15 cellular contexts compared by ENCODE assay signal in genomic region chr14:22003471-22003870, GRCh38.
DNase-seq lines count a peak whose midpoint lies in the region; ATAC-seq and TF ChIP-seq lines count a peak whose summit lies in the region.
"Had no signal": no experiment of that assay in that cellular context is flagged by ENCODE, and none has a peak within 500 bp of the region (broad histone marks: within the 10 kb centered on the region; RNA-seq: fewer than 3 reads in every experiment).

No MANE protein-coding gene starts in this region.

- peak overlapping the region; percentile 17 for H3K4me3 ChIP-seq in CD8-positive, alpha-beta T cell (ENCODE audit: low read depth, low read length)
- H3K4me3 ChIP-seq: heart left ventricle, lower lobe of right lung, spleen, stomach had no signal

- no peak for TF ChIP-seq CTCF in CD8-positive, alpha-beta T cell (IDR thresholded peaks at IDR 0.05)

- H3K27ac Mint-ChIP-seq in activated CD4-positive, alpha-beta T cell treated with anti-CD3 and anti-CD28 coated beads for 36 hours, result peak overlapping the region; percentile 83
- peak overlapping the region; percentile 93 for H3K27ac Mint-ChIP-seq in CD8-positive, alpha-beta T cell
- peak overlapping the region; percentile 76 for H3K27ac Mint-ChIP-seq in activated CD8-positive, alpha-beta T cell treated with anti-CD3 and anti-CD28 coated beads, Interleukin-2, amount 10 ng/mL, durations not matched to agents 7 days and 5 days
- peak overlapping the region; percentile 85 to 90 for H3K27ac Mint-ChIP-seq in effector memory CD8-positive, alpha-beta T cell

- CTCF ChIA-PET in activated CD4-positive, alpha-beta T cell treated with anti-CD3 and anti-CD28 coated beads for 36 hours (lab: Charles Lee), result interaction anchor here (0.8 to 3.0 kb wide), 16 partner anchors 11 to 548 kb away, joined by 3 to 21 read pairs (median 5); no protein-coding TSS in a partner anchor
- CTCF ChIA-PET in CD8-positive, alpha-beta T cell (lab: Charles Lee), result interaction anchor here (0.7 to 2.7 kb wide), 13 partner anchors 8 to 567 kb away, joined by 3 to 25 read pairs (median 4); no protein-coding TSS in a partner anchor
- CTCF ChIA-PET in activated CD8-positive, alpha-beta T cell treated with anti-CD3 and anti-CD28 coated beads, Interleukin-2, amount 10 ng/mL, durations not matched to agents 7 days and 5 days (lab: Charles Lee), result interaction anchor here (0.7 to 3.4 kb wide), 27 partner anchors 8 to 566 kb away, joined by 3 to 28 read pairs (median 5); no protein-coding TSS in a partner anchor

- POLR2A ChIA-PET in activated CD4-positive, alpha-beta T cell treated with anti-CD3 and anti-CD28 coated beads for 36 hours (lab: Charles Lee), result interaction anchor here (1.3 kb wide), 1 partner anchor 67 kb away, joined by 4 read pairs; no protein-coding TSS in a partner anchor
- POLR2A ChIA-PET in CD8-positive, alpha-beta T cell (lab: Charles Lee), result interaction anchor here (1.0 to 1.4 kb wide), 5 partner anchors 13 to 553 kb away, joined by 3 to 4 read pairs (median 3); no protein-coding TSS in a partner anchor
- POLR2A ChIA-PET in activated CD8-positive, alpha-beta T cell treated with anti-CD3 and anti-CD28 coated beads, Interleukin-2, amount 10 ng/mL, durations not matched to agents 7 days and 5 days (lab: Charles Lee), result interaction anchor here (0.6 to 1.9 kb wide), 5 partner anchors 497 to 566 kb away, joined by 3 to 4 read pairs (median 3); no protein-coding TSS in a partner anchor

- intact Hi-C loops in activated CD4-positive, alpha-beta T cell treated with anti-CD3 and anti-CD28 coated beads for 36 hours (cut with DNase I, micrococcal nuclease), result loop anchor here (2.0 to 5.0 kb wide), 4 partner anchors 25 to 503 kb away; no protein-coding TSS in a partner anchor
- intact Hi-C loops in CD8-positive, alpha-beta T cell (cut with DNase I, micrococcal nuclease), result loop anchor here (1.0 to 10.0 kb wide), 7 partner anchors 37 to 554 kb away; no protein-coding TSS in a partner anchor

- peaks cover 29% of the 10 kb centered on the region for H3K4me1 Mint-ChIP-seq in activated CD4-positive, alpha-beta T cell treated with anti-CD3 and anti-CD28 coated beads for 36 hours
- H3K4me1 Mint-ChIP-seq in CD8-positive, alpha-beta T cell (ENCODE audit: low read depth), result peaks cover 29% of the 10 kb centered on the region
- peaks cover 41% of the 10 kb centered on the region for H3K4me1 Mint-ChIP-seq in activated CD8-positive, alpha-beta T cell treated with anti-CD3 and anti-CD28 coated beads, Interleukin-2, amount 10 ng/mL, durations not matched to agents 7 days and 5 days (ENCODE audit: low read depth)
- H3K4me1 Mint-ChIP-seq in effector memory CD8-positive, alpha-beta T cell (ENCODE audit: low read depth in 2 of 2), result peaks cover 5 to 16% of the 10 kb centered on the region in 2 donors

- H3K9me3 Mint-ChIP-seq in activated CD4-positive, alpha-beta T cell treated with anti-CD3 and anti-CD28 coated beads for 36 hours (ENCODE audit: low read depth), result no peaks in the 10 kb centered on the region
- no peaks in the 10 kb centered on the region for H3K9me3 Mint-ChIP-seq in CD8-positive, alpha-beta T cell
- H3K9me3 Mint-ChIP-seq in activated CD8-positive, alpha-beta T cell treated with anti-CD3 and anti-CD28 coated beads, Interleukin-2, amount 10 ng/mL, durations not matched to agents 7 days and 5 days (ENCODE audit: insufficient read depth), result no peaks in the 10 kb centered on the region
- H3K9me3 Mint-ChIP-seq in effector memory CD8-positive, alpha-beta T cell, result no peaks in the 10 kb centered on the region

- peak; percentile 34 for ATAC-seq in activated CD4-positive, alpha-beta T cell treated with anti-CD3 and anti-CD28 coated beads for 36 hours
- peak; percentile 30 for ATAC-seq in CD8-positive, alpha-beta T cell
- peak; percentile 57 for ATAC-seq in activated CD8-positive, alpha-beta T cell treated with anti-CD3 and anti-CD28 coated beads, Interleukin-2, amount 10 ng/mL, durations not matched to agents 7 days and 5 days
- ATAC-seq in effector memory CD8-positive, alpha-beta T cell (replicated peaks), result no peak
- ATAC-seq in GM18861 (IDR thresholded peaks at IDR 0.05; ENCODE audit: unreplicated experiment) (no peak), GM21717 (IDR thresholded peaks at IDR 0.05; ENCODE audit: unreplicated experiment) (no peak)
- ATAC-seq: heart left ventricle had no signal

- H3K27me3 Mint-ChIP-seq in activated CD4-positive, alpha-beta T cell treated with anti-CD3 and anti-CD28 coated beads for 36 hours, result no peaks in the 10 kb centered on the region
- no peaks in the 10 kb centered on the region for H3K27me3 Mint-ChIP-seq in CD8-positive, alpha-beta T cell (ENCODE audit: low read depth)
- H3K27me3 Mint-ChIP-seq in activated CD8-positive, alpha-beta T cell treated with anti-CD3 and anti-CD28 coated beads, Interleukin-2, amount 10 ng/mL, durations not matched to agents 7 days and 5 days (ENCODE audit: low read depth), result no peaks in the 10 kb centered on the region
- no peaks in the 10 kb centered on the region for H3K27me3 Mint-ChIP-seq in effector memory CD8-positive, alpha-beta T cell

- H3K4me3 Mint-ChIP-seq in activated CD4-positive, alpha-beta T cell treated with anti-CD3 and anti-CD28 coated beads for 36 hours, result peak overlapping the region; percentile 80
- peak overlapping the region; percentile 67 for H3K4me3 Mint-ChIP-seq in CD8-positive, alpha-beta T cell
- H3K4me3 Mint-ChIP-seq in activated CD8-positive, alpha-beta T cell treated with anti-CD3 and anti-CD28 coated beads, Interleukin-2, amount 10 ng/mL, durations not matched to agents 7 days and 5 days, result peak overlapping the region; percentile 77
- H3K4me3 Mint-ChIP-seq in effector memory CD8-positive, alpha-beta T cell, result peak overlapping the region; percentile 63

- H3K36me3 Mint-ChIP-seq in activated CD4-positive, alpha-beta T cell treated with anti-CD3 and anti-CD28 coated beads for 36 hours (ENCODE audit: low read depth), result peaks cover 14% of the 10 kb centered on the region
- peaks cover 3% of the 10 kb centered on the region for H3K36me3 Mint-ChIP-seq in CD8-positive, alpha-beta T cell
- peaks cover 10% of the 10 kb centered on the region for H3K36me3 Mint-ChIP-seq in activated CD8-positive, alpha-beta T cell treated with anti-CD3 and anti-CD28 coated beads, Interleukin-2, amount 10 ng/mL, durations not matched to agents 7 days and 5 days (ENCODE audit: low read depth)
- peaks cover 3% of the 10 kb centered on the region for H3K36me3 Mint-ChIP-seq in effector memory CD8-positive, alpha-beta T cell (ENCODE audit: insufficient read depth)

- H3K9me3 ChIP-seq in CD8-positive, alpha-beta T cell (ENCODE audit: low read length), result no peaks in the 10 kb centered on the region
- H3K9me3 ChIP-seq: heart left ventricle, lower lobe of right lung, stomach had no signal

- peaks cover 24% of the 10 kb centered on the region for H3K4me1 ChIP-seq in CD8-positive, alpha-beta T cell (ENCODE audit: insufficient read depth, low read length)
- H3K4me1 ChIP-seq: heart left ventricle, lower lobe of right lung, spleen, stomach had no signal

- no peaks in the 10 kb centered on the region for H3K27me3 ChIP-seq in CD8-positive, alpha-beta T cell (ENCODE audit: insufficient read depth, low read length)
- H3K27me3 ChIP-seq: heart left ventricle, spleen, stomach had no signal

- H3K27ac ChIP-seq in CD8-positive, alpha-beta T cell (ENCODE audit: low read depth, low read length), result peak overlapping the region; percentile 50
- H3K27ac ChIP-seq: C4-2B, heart left ventricle, lower lobe of right lung, spleen, stomach had no signal

- DNase-seq in activated CD4-positive, alpha-beta T cell treated with anti-CD3 and anti-CD28 coated beads for 36 hours, result peak; percentile 53
- DNase-seq in activated CD4-positive, alpha-beta T cell treated with anti-CD3 and anti-CD28 coated beads, Interleukin-2, amount 50 U/mL, for 1 hour, result no peak
- peak in 2 of 7 experiments; percentile 23 for DNase-seq in CD8-positive, alpha-beta T cell
- DNase-seq in activated CD8-positive, alpha-beta T cell treated with anti-CD3 and anti-CD28 coated beads, Interleukin-2, amount 10 ng/mL, durations not matched to agents 7 days and 5 days, result peak; percentile 51
- no peak for DNase-seq in effector memory CD8-positive, alpha-beta T cell
- no peak for DNase-seq in NCI-H345 treated with DMSO at 0.1 percent for 48 hours (lab: John Stamatoyannopoulos, UW; ENCODE audit: unreplicated experiment)
- DNase-seq: amniotic stem cell, heart left ventricle, NCI-H1436, spleen, stomach had no signal

- no peaks in the 10 kb centered on the region for H3K36me3 ChIP-seq in CD8-positive, alpha-beta T cell (ENCODE audit: insufficient read depth, low read length)
- H3K36me3 ChIP-seq: heart left ventricle, lower lobe of right lung, spleen, stomach had no signal

Comparison
In these comparisons a context has a peak if more than half of its experiments do, and no peak if none do; other contexts are left out.
1. DNase-seq: peak in activated CD4-positive, alpha-beta T cell treated with anti-CD3 and anti-CD28 coated beads for 36 hours (single experiment) and activated CD8-positive, alpha-beta T cell treated with anti-CD3 and anti-CD28 coated beads, Interleukin-2, amount 10 ng/mL, durations not matched to agents 7 days and 5 days (single experiment); none in activated CD4-positive, alpha-beta T cell treated with anti-CD3 and anti-CD28 coated beads, Interleukin-2, amount 50 U/mL, for 1 hour (single experiment), effector memory CD8-positive, alpha-beta T cell (0 of 3) and NCI-H345 treated with DMSO at 0.1 percent for 48 hours (single experiment).
2. ATAC-seq: peak in activated CD4-positive, alpha-beta T cell treated with anti-CD3 and anti-CD28 coated beads for 36 hours (single experiment), CD8-positive, alpha-beta T cell (single experiment) and activated CD8-positive, alpha-beta T cell treated with anti-CD3 and anti-CD28 coated beads, Interleukin-2, amount 10 ng/mL, durations not matched to agents 7 days and 5 days (single experiment); none in effector memory CD8-positive, alpha-beta T cell (single experiment), GM18861 (single experiment) and GM21717 (single experiment).
3. Peak in every context shown above with its lines, with median percentiles within 50 percentile points of each other: H3K27ac Mint-ChIP-seq and H3K4me3 Mint-ChIP-seq.